8 cellular contexts compared by ENCODE assay signal in genomic region chr1:111739222-111739983, GRCh38. TPM values are rescaled to one million over a fixed set of nuclear protein-coding genes. Genes with fewer than 3 reads are reported as not detected.
A peak's percentile ranks its signal among the peaks of the same experiment; 100 is the strongest.
DNase-seq lines count a peak whose midpoint lies in the region; ATAC-seq and TF ChIP-seq lines count a peak whose summit lies in the region.

INKA2 (minus strand) TSS chr1:111739395; CDS start chr1:111739242, 153 bp downstream.

- H3K4me1 Mint-ChIP-seq in activated naive CD4-positive, alpha-beta T cell treated with anti-CD3 and anti-CD28 coated beads for 36 hours (ENCODE audit: low read depth) = peaks cover 16% of the 10 kb centered on the region

- H3K4me1 ChIP-seq in HAP-1 = peaks cover 18% of the 10 kb centered on the region
- H3K4me1 ChIP-seq in SJCRH30 = peaks cover 33% of the 10 kb centered on the region
- H3K4me1 ChIP-seq in thoracic aorta (ENCODE audit: control insufficient read depth in 1 of 2, low read depth in 2 of 2) = peaks cover 11 to 24% of the 10 kb centered on the region in 2 donors

- H3K36me3 ChIP-seq in HAP-1 (replicated peaks) (0 out of 2 replicates have a peak, but pooled peaks cover 3% of the 10 kb centered on the region), SJCRH30 (peaks cover 4% of the 10 kb centered on the region; the same call in 1 of the 2 replicates), thoracic aorta (no peaks in the 10 kb centered on the region)

- CTCF ChIA-PET in activated naive CD4-positive, alpha-beta T cell treated with anti-CD3 and anti-CD28 coated beads for 36 hours (lab: Charles Lee) = interaction anchor here (0.6 to 6.6 kb wide), 5 partner anchors 16 to 232 kb away, joined by 3 to 31 read pairs (median 13); partner anchors contain the start of gene DDX20

- DNase-seq in GM03348 (ENCODE audit: low spot score) = peak; percentile 97
- peak; percentile 73 to 92 for DNase-seq in HAP-1 (ENCODE audit: low spot score in 2 of 2)
- peak; percentile 92 for DNase-seq in M059J (ENCODE audit: low read depth)
- DNase-seq in SJCRH30 = peak; percentile 95
- DNase-seq in activated naive CD4-positive, alpha-beta T cell treated with anti-CD3 and anti-CD28 coated beads for 36 hours = peak; percentile 82
- peak; percentile 88 for DNase-seq in germinal center (ENCODE audit: low spot score)
- peak in 55 of 56 donors; percentile 37 to 91 (median 83) for DNase-seq in nucleus accumbens (lab: John Stamatoyannopoulos, UW)
- no peak for DNase-seq in thoracic aorta (ENCODE audit: low spot score)

- intact Hi-C loops in activated naive CD4-positive, alpha-beta T cell treated with anti-CD3 and anti-CD28 coated beads for 36 hours (cut with micrococcal nuclease) = loop anchor here (1.0 to 2.0 kb wide), 4 partner anchors 8 to 135 kb away; partner anchors contain the start of gene DDX20

- in situ Hi-C loops in HAP-1 (cut with MboI; ENCODE audit: low sequenced_read_pairs) = no loop called here

- no peaks in the 10 kb centered on the region for H3K27me3 ChIP-seq in HAP-1 (ENCODE audit: low read depth)
- H3K27me3 ChIP-seq in SJCRH30 = no peaks in the 10 kb centered on the region
- H3K27me3 ChIP-seq in thoracic aorta (replicated peaks; ENCODE audit: insufficient read depth) = no peaks in the 10 kb centered on the region

- peak; percentile 69 for ATAC-seq in thoracic aorta (ENCODE audit: insufficient number of reproducible peaks, low FRiP score, low read depth)

- H3K4me3 ChIP-seq in HAP-1 (peak within 1 kb of the TSS; percentile 50), SJCRH30 (peak within 1 kb of the TSS; percentile 75), thoracic aorta (peak within 1 kb of the TSS; percentile 78)

- TF ChIP-seq CTCF in thoracic aorta (IDR thresholded peaks at IDR 0.05) = no peak

- H3K27ac ChIP-seq in SJCRH30 (peak within 1 kb of the TSS; percentile 91), thoracic aorta (peak within 1 kb of the TSS; percentile 95)

- peaks cover 35% of the 10 kb centered on the region for H3K27me3 Mint-ChIP-seq in activated naive CD4-positive, alpha-beta T cell treated with anti-CD3 and anti-CD28 coated beads for 36 hours (ENCODE audit: low read depth)

- H3K9me3 ChIP-seq in HAP-1 (no peaks in the 10 kb centered on the region), SJCRH30 (replicated peaks) (no peaks in the 10 kb centered on the region), thoracic aorta (no peaks in the 10 kb centered on the region)

- H3K36me3 Mint-ChIP-seq in activated naive CD4-positive, alpha-beta T cell treated with anti-CD3 and anti-CD28 coated beads for 36 hours (ENCODE audit: low read depth) = no peaks in the 10 kb centered on the region

- no peaks in the 10 kb centered on the region for H3K9me3 Mint-ChIP-seq in activated naive CD4-positive, alpha-beta T cell treated with anti-CD3 and anti-CD28 coated beads for 36 hours

- H3K27ac Mint-ChIP-seq in activated naive CD4-positive, alpha-beta T cell treated with anti-CD3 and anti-CD28 coated beads for 36 hours = peak within 1 kb of the TSS; percentile 60

- H3K4me3 Mint-ChIP-seq in activated naive CD4-positive, alpha-beta T cell treated with anti-CD3 and anti-CD28 coated beads for 36 hours = peak within 1 kb of the TSS; percentile 87

RNA-seq across cellular contexts. Expression of gene INKA2, which starts in this region (rescaled TPM):
- 2.9 TPM in 2 replicates for total RNA-seq in M059J (2014; rRNA removed; shearing (Covaris generic))
- 21.3 and 22.1 TPM in 2 replicates for total RNA-seq in SJCRH30 (2014; rRNA removed; shearing (Covaris generic))
- 1 to 10 TPM; 1.9 to 3.2 TPM for total RNA-seq in activated naive CD4-positive, alpha-beta T cell treated with anti-CD3 and anti-CD28 coated beads for 36 hours
- 1 to 10 TPM; 3.8 to 7.3 TPM for total RNA-seq in thoracic aorta
